ENCODE assay signal across 30 cellular contexts in the genomic region with DNA sequence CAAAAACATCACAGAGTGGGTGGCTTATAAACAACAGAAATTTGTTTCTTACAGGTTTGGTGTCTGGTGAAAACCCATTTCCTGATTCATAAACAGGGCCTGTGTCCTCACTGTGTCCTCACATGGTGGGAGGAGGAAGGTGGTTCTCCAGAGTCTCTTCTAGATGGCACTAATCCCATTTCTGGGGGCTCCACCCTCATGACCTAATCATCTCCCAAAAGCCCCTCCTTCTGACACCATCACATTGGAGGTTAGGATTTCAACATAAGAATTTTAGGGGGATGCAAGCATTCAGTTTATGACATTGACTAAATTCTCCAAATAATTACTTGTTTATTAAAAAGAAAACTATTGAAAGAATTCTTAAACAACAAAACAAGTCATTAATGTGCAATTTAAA.
"Had no signal": no experiment of that assay in that cellular context is flagged by ENCODE, and none has a peak within 500 bp of the region (broad histone marks: within the 10 kb centered on the region; RNA-seq: fewer than 3 reads in every experiment).

No MANE protein-coding gene starts in this region.

- H3K4me3 ChIP-seq: adrenal gland, body of pancreas, breast epithelium had no signal

- H3K4me1 ChIP-seq: adrenal gland, breast epithelium had no signal

- DNase-seq: activated B cell treated with CpG ODN at 0.5 μM for 24 hours; activated CD4-positive, alpha-beta memory T cell treated with anti-CD3 and anti-CD28 coated beads for 36 hours; activated CD4-positive, alpha-beta T cell treated with anti-CD3 and anti-CD28 coated beads for 4 hours; activated CD4-positive, alpha-beta T cell treated with anti-CD3 and anti-CD28 coated beads, Interleukin-2, amount 10 ng/mL, durations not matched to agents 24 days and 14 days; activated CD4-positive, alpha-beta T cell treated with anti-CD3 and anti-CD28 coated beads, Interleukin-2, amount 50 U/mL, for 1 hour; activated CD4-positive, alpha-beta T cell treated with anti-CD3 and anti-CD28 coated beads, Interleukin-2, amount 50 U/mL, for 4 hours; activated CD4-positive, CD25-positive, alpha-beta regulatory T cell treated with anti-CD3 and anti-CD28 coated beads, Interleukin-2, amount 50 U/mL, for 72 hours; activated CD8-positive, alpha-beta memory T cell treated with anti-CD3 and anti-CD28 coated beads, Interleukin-2, amount 50 U/mL, for 4 hours; activated CD8-positive, alpha-beta T cell treated with anti-CD3 and anti-CD28 coated beads for 36 hours; activated effector memory CD4-positive, alpha-beta T cell treated with anti-CD3 and anti-CD28 coated beads, Interleukin-2, amount 50 U/mL, for 16 hours; activated gamma-delta T cell treated with Interleukin-2 at 50 U/mL for 16 hours; activated naive CD4-positive, alpha-beta T cell; activated naive CD4-positive, alpha-beta T cell treated with anti-CD3 and anti-CD28 coated beads for 36 hours; activated naive CD4-positive, alpha-beta T cell treated with anti-CD3 and anti-CD28 coated beads, Interleukin-2, amount 50 U/mL, for 16 hours; activated naive CD8-positive, alpha-beta T cell treated with anti-CD3 and anti-CD28 coated beads for 36 hours; activated T-cell treated with anti-CD3 and anti-CD28 coated beads for 4 hours; activated T-cell treated with anti-CD3 and anti-CD28 coated beads, Interleukin-2, amount 50 U/mL, for 1 hour; activated T-cell treated with anti-CD3 and anti-CD28 coated beads, Interleukin-2, amount 50 U/mL, for 4 hours; activated T-cell treated with anti-CD3 and anti-CD28 coated beads, Interleukin-2, amount 50 U/mL, for 72 hours; adrenal gland; amniotic stem cell; aorta; body of pancreas; brain microvascular endothelial cell; central memory CD4-positive, alpha-beta T cell; T-helper 1 cell; T-helper 2 cell; T-helper 9 cell had no signal

- H3K36me3 ChIP-seq: adrenal gland, brain microvascular endothelial cell, breast epithelium had no signal

- H3K9me3 ChIP-seq: adrenal gland, body of pancreas had no signal

- H3K27me3 ChIP-seq: adrenal gland, body of pancreas had no signal

- H3K27ac ChIP-seq: adrenal gland, body of pancreas, brain microvascular endothelial cell, breast epithelium, VCaP had no signal
